ENCODE assay signal across 1 cellular context in genomic region chr1:173048629-173049326, GRCh38.
TF ChIP-seq lines count a peak whose summit lies in the region.

No MANE protein-coding gene starts in this region.

TF ChIP-seq in endothelial cell of umbilical vein, 7 proteins besides CTCF, POLR2A, EP300 and RAD21 (continued from another document):
- TF ChIP-seq JUN (IDR thresholded peaks at IDR 0.05; ENCODE audit: borderline replicate concordance, insufficient read depth, insufficient read length, low read depth) (peak; percentile 25), MYC (IDR thresholded peaks at IDR 0.05; ENCODE audit: low read depth, low read length) (no peak), GATA2 (IDR thresholded peaks at IDR 0.05; ENCODE audit: insufficient read depth, insufficient read length, low read depth, low read length) (peak; percentile 39)
